Comparison of ENCODE assay signal across 8 cellular contexts in genomic region chr3:194584435-194584776, GRCh38. TPM values are rescaled to one million over a fixed set of nuclear protein-coding genes. Genes with fewer than 3 reads are reported as not detected.
A peak's percentile ranks its signal among the peaks of the same experiment; 100 is the strongest.
DNase-seq lines count a peak whose midpoint lies in the region; ATAC-seq and TF ChIP-seq lines count a peak whose summit lies in the region.

No MANE protein-coding gene starts in this region.

- no peaks in the 10 kb centered on the region for H3K27me3 ChIP-seq in psoas muscle (ENCODE audit: insufficient read depth in 3 of 3, low read length in 2 of 3)

- peak; percentile 42 for DNase-seq in SKM-1 treated with dmso at 0.1 percent for 144 hours (lab: John Stamatoyannopoulos, UW; ENCODE audit: unreplicated experiment)
- DNase-seq in fibroblast of pulmonary artery (ENCODE audit: low read depth), result peak; percentile 35
- no peak for DNase-seq in psoas muscle
- no peak for DNase-seq in putamen (ENCODE audit: low spot score)
- no peak for DNase-seq in activated effector memory CD4-positive, alpha-beta T cell treated with Interleukin-2 at 50 U/mL for 16 hours
- DNase-seq in activated effector memory CD4-positive, alpha-beta T cell treated with anti-CD3 and anti-CD28 coated beads, Interleukin-2, amount 50 U/mL, for 16 hours, result no peak

- H3K9me3 ChIP-seq in psoas muscle, result no peaks in the 10 kb centered on the region

- H3K36me3 ChIP-seq in psoas muscle (ENCODE audit: insufficient read depth in 1 of 2, low read depth in 1 of 2), result peaks cover 0 to 6% of the 10 kb centered on the region in 2 donors

- peak overlapping the region; percentile 92 for H3K27ac ChIP-seq in psoas muscle

- intact Hi-C loops in psoas muscle (cut with DNase I), result loop anchor here in 1 of 2 donors (5.0 kb wide), 1 partner anchor 97 kb away; the partner anchor contains the start of gene ATP13A3

- no peak for TF ChIP-seq CTCF in GM12875 (IDR thresholded peaks at IDR 0.05; ENCODE audit: borderline replicate concordance, insufficient read depth, low read depth, low read length)
- no peak for TF ChIP-seq CTCF in fibroblast of pulmonary artery (IDR thresholded peaks at IDR 0.05; ENCODE audit: low read length, missing control alignments)
- TF ChIP-seq CTCF in psoas muscle (IDR thresholded peaks at IDR 0.05), result no peak

- 20 to 41% (median 32%) methylated on average over 3 of the region's 3 CpGs for WGBS in psoas muscle, 3 donors

- peaks cover 8% of the 10 kb centered on the region for H3K4me1 ChIP-seq in psoas muscle

- H3K4me3 ChIP-seq in GM12875 (ENCODE audit: low read depth, low read length), result peak overlapping the region; percentile 98
- H3K4me3 ChIP-seq in fibroblast of pulmonary artery (replicated peaks; ENCODE audit: low read depth, low read length), result peak overlapping the region; percentile 63
- peak overlapping the region; percentile 81 for H3K4me3 ChIP-seq in psoas muscle

- peak; percentile 17 to 49 (median 36) for ATAC-seq in psoas muscle
- no peak for ATAC-seq in GM21360 (IDR thresholded peaks at IDR 0.05; ENCODE audit: unreplicated experiment)

RNA-seq across cellular contexts. Expression of gene TMEM44, which starts 48.8 kb away (rescaled TPM):
- 1 to 10 TPM; 2.0 to 4.4 (median 2.9) TPM for total RNA-seq in psoas muscle
- 1 to 10 TPM; 2.1 to 4.1 (median 3.5) TPM for polyA plus RNA-seq in psoas muscle

Comparison
In these comparisons a context has a peak if more than half of its experiments do, and no peak if none do; other contexts are left out.
1. DNase-seq: peak in SKM-1 treated with dmso at 0.1 percent for 144 hours (single experiment) and fibroblast of pulmonary artery (single experiment); none in psoas muscle (0 of 2), putamen (single experiment), activated effector memory CD4-positive, alpha-beta T cell treated with Interleukin-2 at 50 U/mL for 16 hours (single experiment) and activated effector memory CD4-positive, alpha-beta T cell treated with anti-CD3 and anti-CD28 coated beads, Interleukin-2, amount 50 U/mL, for 16 hours (single experiment).
2. Peak in every context shown above with its lines, with median percentiles within 50 percentile points of each other: H3K4me3 ChIP-seq.